10 cellular contexts compared by ENCODE assay signal in the genomic region with DNA sequence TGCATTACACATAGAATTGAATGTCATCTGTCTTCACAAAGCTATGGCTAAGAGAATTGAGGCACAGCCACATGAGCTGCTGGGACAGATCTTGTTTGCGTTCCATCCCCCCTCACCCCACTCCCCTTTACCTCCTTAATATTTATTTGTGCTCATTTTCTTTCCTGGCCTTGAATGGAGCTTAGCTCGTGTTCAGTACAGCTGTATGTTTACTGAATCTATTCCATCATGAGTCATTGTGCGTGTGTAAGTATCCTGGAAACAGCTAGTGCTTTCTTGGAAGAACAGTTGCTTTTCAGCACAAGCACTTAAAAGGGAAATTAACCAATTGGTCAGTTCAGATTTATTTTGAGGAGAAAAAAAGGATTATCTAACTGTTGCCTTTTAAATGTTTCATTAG. TPM values are rescaled to one million over a fixed set of nuclear protein-coding genes. Genes with fewer than 3 reads are reported as not detected.
DNase-seq lines count a peak whose midpoint lies in the region; ATAC-seq and TF ChIP-seq lines count a peak whose summit lies in the region.
"Had no signal": no experiment of that assay in that cellular context is flagged by ENCODE, and none has a peak within 500 bp of the region (broad histone marks: within the 10 kb centered on the region; RNA-seq: fewer than 3 reads in every experiment).

No MANE protein-coding gene starts in this region.

- H3K36me3 Mint-ChIP-seq in HFFc6 (ENCODE audit: low read depth) (no peaks in the 10 kb centered on the region; the same call in 1 of the 2 replicates), progenitor cell of endocrine pancreas (ENCODE audit: insufficient read depth) (peaks cover 22% of the 10 kb centered on the region)

- H3K27me3 Mint-ChIP-seq in HFFc6 (ENCODE audit: insufficient read depth) (no peaks in the 10 kb centered on the region; the same call in 1 of the 2 replicates), progenitor cell of endocrine pancreas (no peaks in the 10 kb centered on the region)

- no peaks in the 10 kb centered on the region for H3K9me3 Mint-ChIP-seq in HFFc6
- no peaks in the 10 kb centered on the region for H3K9me3 Mint-ChIP-seq in progenitor cell of endocrine pancreas (ENCODE audit: low read depth)

- no peak overlapping the region for H3K27ac ChIP-seq in fibroblast of lung (ENCODE audit: insufficient read depth, low read length)
- H3K27ac ChIP-seq: suprapubic skin had no signal

- H2AFZ ChIP-seq in fibroblast of lung (ENCODE audit: low read length): no peak overlapping the region

- no peak for TF ChIP-seq POLR2A in GM18505 (IDR thresholded peaks at IDR 0.05; ENCODE audit: borderline replicate concordance, extremely low read depth, insufficient read depth, insufficient read length)

- no peaks in the 10 kb centered on the region for H3K36me3 ChIP-seq in fibroblast of lung (ENCODE audit: control insufficient read depth, insufficient read depth, low read length)
- H3K36me3 ChIP-seq: suprapubic skin had no signal

- no peaks in the 10 kb centered on the region for H4K20me1 ChIP-seq in fibroblast of lung (ENCODE audit: control insufficient read depth, extremely low read depth, insufficient read depth, low read length)

- H3K4me3 Mint-ChIP-seq in HFFc6 (no peak overlapping the region), progenitor cell of endocrine pancreas (ENCODE audit: low read depth) (no peak overlapping the region)

- H3K4me1 Mint-ChIP-seq in HFFc6 (ENCODE audit: low read depth) (no peaks in the 10 kb centered on the region), progenitor cell of endocrine pancreas (ENCODE audit: low read depth) (peaks cover 64% of the 10 kb centered on the region)

- DNase-seq in HFFc6: peak; percentile 22
- DNase-seq in NCI-H748 (lab: John Stamatoyannopoulos, UW; ENCODE audit: unreplicated experiment): peak; percentile 84
- peak; percentile 73 to 84 for DNase-seq in fibroblast of lung (ENCODE audit: low read depth in 2 of 2)
- DNase-seq in progenitor cell of endocrine pancreas (ENCODE audit: low spot score, unreplicated experiment): no peak
- DNase-seq in stimulated activated CD4-positive, alpha-beta T cell treated with anti-CD3 and anti-CD28 coated beads, Interleukin-1b, Interleukin-23, amount 100 ng/mL, for 48 hours: no peak
- DNase-seq in activated CD4-positive, alpha-beta T cell treated with anti-CD3 and anti-CD28 coated beads, Interleukin-2, amount 50 U/mL, for 4 hours: no peak
- DNase-seq in T-helper 1 cell: no peak
- DNase-seq: MM.1S had no signal

- no peak overlapping the region for H3K9ac ChIP-seq in fibroblast of lung (ENCODE audit: insufficient read depth, low read length)

- H3K4me1 ChIP-seq in fibroblast of lung (ENCODE audit: control insufficient read depth, extremely low read depth, insufficient read depth, low read length): no peaks in the 10 kb centered on the region
- H3K4me1 ChIP-seq: suprapubic skin had no signal

- no peak for ATAC-seq in GM18505 (IDR thresholded peaks at IDR 0.05; ENCODE audit: unreplicated experiment)

- no peaks in the 10 kb centered on the region for H3K9me3 ChIP-seq in fibroblast of lung (ENCODE audit: control insufficient read depth, insufficient read depth, low read depth, low read length)
- H3K9me3 ChIP-seq: suprapubic skin had no signal

- no peak overlapping the region for H3K27ac Mint-ChIP-seq in HFFc6
- H3K27ac Mint-ChIP-seq in progenitor cell of endocrine pancreas: peak overlapping the region; percentile 91

- TF ChIP-seq CTCF in HFFc6 (IDR thresholded peaks at IDR 0.05): no peak
- TF ChIP-seq CTCF in fibroblast of lung (conservative IDR thresholded peaks at IDR 0.05 in 1 of 2, IDR thresholded peaks at IDR 0.05 in 1 of 2; ENCODE audit: low read depth in 1 of 2, low read length in 2 of 2): no peak
- TF ChIP-seq CTCF in progenitor cell of endocrine pancreas (IDR thresholded peaks at IDR 0.05; ENCODE audit: unreplicated experiment): no peak

- no peak overlapping the region for H3K4me2 ChIP-seq in fibroblast of lung (ENCODE audit: extremely low read depth, insufficient read depth, low read length)

- H3K79me2 ChIP-seq in fibroblast of lung (ENCODE audit: control insufficient read depth, insufficient read depth, low read length): no peaks in the 10 kb centered on the region

- H3K27me3 ChIP-seq in fibroblast of lung (ENCODE audit: control insufficient read depth, insufficient read depth, low read length): no peaks in the 10 kb centered on the region
- H3K27me3 ChIP-seq: suprapubic skin had no signal

- no peak overlapping the region for H3K4me3 ChIP-seq in fibroblast of lung (replicated peaks in 1 of 4; ENCODE audit: control extremely low read depth in 1 of 4, insufficient read depth in 1 of 4, low read depth in 3 of 4, low read length in 4 of 4)
- H3K4me3 ChIP-seq: suprapubic skin had no signal

RNA-seq across cellular contexts. Expression of a gene that starts 14.7 kb away (rescaled TPM):
- total RNA-seq in HFFc6 (2021; fragmentation: NEBNext Ultra II Directional; extraction: Animal tissue kit (Norgen Biotek cat#: 25700)): under 1 TPM; 0.14 to 0.96 (median 0.31) TPM
- total RNA-seq in fibroblast of lung (under 0.01 and 0.17 TPM in 2 replicates), progenitor cell of endocrine pancreas (63.2 and 73.9 TPM in 2 replicates)
- polyA plus RNA-seq in fibroblast of lung: 0.02 and 0.05 TPM in 2 replicates
- polyA plus RNA-seq in fibroblast of lung (2012): 0.16 TPM in 1 of 2 replicates, not detected in the other
- polyA minus RNA-seq in fibroblast of lung (ENCODE audit: low replicate concordance): 4.5 TPM in 1 of 2 replicates, not detected in the other

Comparison
In these comparisons a context has a peak if more than half of its experiments do, and no peak if none do; other contexts are left out.
1. DNase-seq: peak in HFFc6 (single experiment), NCI-H748 (single experiment) and fibroblast of lung (2 of 2); none in progenitor cell of endocrine pancreas (single experiment), stimulated activated CD4-positive, alpha-beta T cell treated with anti-CD3 and anti-CD28 coated beads, Interleukin-1b, Interleukin-23, amount 100 ng/mL, for 48 hours (single experiment), activated CD4-positive, alpha-beta T cell treated with anti-CD3 and anti-CD28 coated beads, Interleukin-2, amount 50 U/mL, for 4 hours (0 of 2) and T-helper 1 cell (0 of 5).
2. RNA of a gene that starts 14.7 kb away (total RNA-seq): 63.2 to 73.9 TPM in progenitor cell of endocrine pancreas; 0.14 to 0.96 TPM in HFFc6 and under 0.01 to 0.17 TPM in fibroblast of lung; every median in the first group is over 10 times any median in the second.